In the genomic region with DNA sequence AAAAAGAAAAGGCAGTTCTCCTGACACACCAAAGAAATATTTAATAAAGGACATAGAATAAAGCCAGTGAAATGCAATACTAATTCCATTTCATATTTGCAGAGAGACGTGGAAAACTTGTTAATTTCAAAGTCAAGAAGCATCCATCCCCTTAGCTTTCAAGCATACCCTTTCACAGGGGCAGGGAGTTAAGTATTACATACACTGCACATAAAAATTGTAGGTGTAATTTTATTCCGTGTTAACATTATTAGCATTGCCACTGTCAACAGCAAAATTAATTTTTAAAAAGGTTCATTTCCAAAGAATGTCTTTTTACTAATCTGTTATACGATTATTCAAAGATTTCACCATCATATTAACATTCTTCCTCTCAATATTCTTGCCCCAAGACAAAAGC, we compare ENCODE assay signal across 11 cellular contexts.
A peak's percentile ranks its signal among the peaks of the same experiment; 100 is the strongest.
DNase-seq lines count a peak whose midpoint lies in the region; ATAC-seq and TF ChIP-seq lines count a peak whose summit lies in the region.
"Had no signal": no experiment of that assay in that cellular context is flagged by ENCODE, and none has a peak within 500 bp of the region (broad histone marks: within the 10 kb centered on the region; RNA-seq: fewer than 3 reads in every experiment).

No MANE protein-coding gene starts in this region.

- peak overlapping the region; percentile 88; the same call in 1 of the 2 replicates for H3K27ac Mint-ChIP-seq in HFFc6
- H3K27ac Mint-ChIP-seq in brain, result peak overlapping the region in 2 of 5 experiments; percentile 90 to 97
- H3K27ac Mint-ChIP-seq in activated CD4-positive, alpha-beta memory T cell treated with anti-CD3 and anti-CD28 coated beads for 36 hours, result no peak overlapping the region
- H3K27ac Mint-ChIP-seq: activated B cell treated with CpG ODN at 0.5 μM for 24 hours had no signal

- peaks cover 8 to 20% (median 10%) of the 10 kb centered on the region in 3 donors for H3K4me1 ChIP-seq in skeletal muscle tissue (ENCODE audit: control insufficient read depth in 3 of 3, insufficient read depth in 3 of 3, low read length in 3 of 3)

- ATAC-seq in GM21360 (IDR thresholded peaks at IDR 0.05; ENCODE audit: unreplicated experiment), result no peak
- ATAC-seq: stimulated activated naive CD8-positive, alpha-beta T cell treated with anti-CD3 and anti-CD28 coated beads, Interleukin-15, Interleukin-2, amounts not matched to agents 100 U/mL and 50 U/mL, for 24 hours had no signal

- H3K36me3 ChIP-seq in skeletal muscle tissue (ENCODE audit: control insufficient read depth in 3 of 3, insufficient read depth in 3 of 3, low read length in 3 of 3), result no peaks in the 10 kb centered on the region
- H3K36me3 ChIP-seq: adrenal gland had no signal

- CTCF ChIA-PET in activated CD4-positive, alpha-beta memory T cell treated with anti-CD3 and anti-CD28 coated beads for 36 hours (lab: Charles Lee), result no interaction called here

- H3K4me3 ChIP-seq in iPS-18c (ENCODE audit: insufficient read depth, low read depth, low read length), result peak overlapping the region; percentile 67; the same call in 1 of the 2 replicates
- peak overlapping the region in 2 of 3 donors; percentile 64 to 69 for H3K4me3 ChIP-seq in skeletal muscle tissue (ENCODE audit: low read length in 3 of 3)

- TF ChIP-seq CTCF in HFFc6 (IDR thresholded peaks at IDR 0.05) (no peak), brain (conservative IDR thresholded peaks at IDR 0.05) (no peak)

- H3K4me1 Mint-ChIP-seq in HFFc6 (ENCODE audit: low read depth) (peaks cover 62% of the 10 kb centered on the region), brain (peaks cover 52% of the 10 kb centered on the region)
- peaks cover 21% of the 10 kb centered on the region for H3K4me1 Mint-ChIP-seq in activated CD4-positive, alpha-beta memory T cell treated with anti-CD3 and anti-CD28 coated beads for 36 hours (ENCODE audit: low read depth)

- no peaks in the 10 kb centered on the region for H3K36me3 Mint-ChIP-seq in HFFc6 (ENCODE audit: low read depth)
- no peaks in the 10 kb centered on the region for H3K36me3 Mint-ChIP-seq in brain
- H3K36me3 Mint-ChIP-seq in activated CD4-positive, alpha-beta memory T cell treated with anti-CD3 and anti-CD28 coated beads for 36 hours, result no peaks in the 10 kb centered on the region

- POLR2A ChIA-PET in activated CD4-positive, alpha-beta memory T cell treated with anti-CD3 and anti-CD28 coated beads for 36 hours (lab: Charles Lee), result no interaction called here

- H3K4me3 Mint-ChIP-seq in HFFc6 (peak overlapping the region; percentile 97), brain (peak overlapping the region; percentile 77 to 92 (median 83))
- no peak overlapping the region for H3K4me3 Mint-ChIP-seq in activated CD4-positive, alpha-beta memory T cell treated with anti-CD3 and anti-CD28 coated beads for 36 hours

- H3K27ac ChIP-seq in skeletal muscle tissue (ENCODE audit: low read depth, low read length), result peak overlapping the region; percentile 69
- H3K27ac ChIP-seq: adrenal gland had no signal

- no peaks in the 10 kb centered on the region for H3K9me3 ChIP-seq in iPS-18c (ENCODE audit: control insufficient read depth, insufficient read depth, low read length)
- no peaks in the 10 kb centered on the region for H3K9me3 ChIP-seq in skeletal muscle tissue (ENCODE audit: control insufficient read depth in 3 of 3, low read length in 3 of 3)
- H3K9me3 ChIP-seq: adrenal gland had no signal

- peaks cover 39 to 52% (median 48%) of the 10 kb centered on the region in 3 donors for H3K27me3 ChIP-seq in skeletal muscle tissue (ENCODE audit: control insufficient read depth in 3 of 3, insufficient read depth in 3 of 3, low read length in 3 of 3)

- H3K9me3 Mint-ChIP-seq in HFFc6, result no peaks in the 10 kb centered on the region
- peaks cover 0 to 4% (median 0%) of the 10 kb centered on the region in 5 experiments for H3K9me3 Mint-ChIP-seq in brain
- H3K9me3 Mint-ChIP-seq in activated CD4-positive, alpha-beta memory T cell treated with anti-CD3 and anti-CD28 coated beads for 36 hours, result no peaks in the 10 kb centered on the region
- H3K9me3 Mint-ChIP-seq: activated B cell treated with CpG ODN at 0.5 μM for 24 hours had no signal

- H3K27me3 Mint-ChIP-seq in HFFc6 (ENCODE audit: insufficient read depth) (no peaks in the 10 kb centered on the region), brain (peaks cover 80% of the 10 kb centered on the region)
- peaks cover 49% of the 10 kb centered on the region for H3K27me3 Mint-ChIP-seq in activated CD4-positive, alpha-beta memory T cell treated with anti-CD3 and anti-CD28 coated beads for 36 hours

- DNase-seq in HFFc6, result no peak
- no peak for DNase-seq in activated CD4-positive, alpha-beta memory T cell treated with anti-CD3 and anti-CD28 coated beads for 36 hours
- no peak for DNase-seq in mesenteric fat pad (ENCODE audit: low spot score)
- DNase-seq in SW480 (ENCODE audit: low spot score), result no peak

- intact Hi-C loops in activated CD4-positive, alpha-beta memory T cell treated with anti-CD3 and anti-CD28 coated beads for 36 hours (cut with micrococcal nuclease), result loop anchor here (5.0 kb wide), 1 partner anchor 702 kb away; no protein-coding TSS in a partner anchor

- peak overlapping the region in 2 of 3 donors; percentile 69 to 72 for H3K9ac ChIP-seq in skeletal muscle tissue (ENCODE audit: low read depth in 1 of 3, low read length in 3 of 3)
